18 cellular contexts compared by ENCODE assay signal in genomic region chr14:102057480-102058114, GRCh38. TPM values are rescaled to one million over a fixed set of nuclear protein-coding genes. Genes with fewer than 3 reads are reported as not detected.
DNase-seq lines count a peak whose midpoint lies in the region; ATAC-seq and TF ChIP-seq lines count a peak whose summit lies in the region.
"Had no signal": no experiment of that assay in that cellular context is flagged by ENCODE, and none has a peak within 500 bp of the region (broad histone marks: within the 10 kb centered on the region; RNA-seq: fewer than 3 reads in every experiment).

No MANE protein-coding gene starts in this region.

- H2BK12ac ChIP-seq in H9 (ENCODE audit: insufficient read length, low read depth, low read length), result no peak overlapping the region

- intact Hi-C loops in natural killer cell (cut with micrococcal nuclease) (no loop called here), esophagus squamous epithelium (cut with DNase I) (no loop called here)

- H3K79me2 ChIP-seq in H9 (ENCODE audit: insufficient read depth, low read length), result no peaks in the 10 kb centered on the region

- no peak overlapping the region for H3K18ac ChIP-seq in H9 (ENCODE audit: insufficient read length, low read depth, low read length)

- H3K4me3 ChIP-seq in CD8-positive, alpha-beta memory T cell (ENCODE audit: low read length), result peak overlapping the region; percentile 42
- H3K4me3 ChIP-seq in duodenal mucosa (ENCODE audit: low read depth in 1 of 2, low read length in 2 of 2) (peak overlapping the region in 1 of 2 donors; percentile 32), esophagus squamous epithelium (no peak overlapping the region)
- H3K4me3 ChIP-seq: body of pancreas, thoracic aorta had no signal

- H3K4me1 ChIP-seq in CD8-positive, alpha-beta memory T cell (ENCODE audit: insufficient read depth, low read length), result peaks cover 20% of the 10 kb centered on the region
- H3K4me1 ChIP-seq in H9 (ENCODE audit: insufficient read depth, low read length) (peaks cover 5% of the 10 kb centered on the region; the same call in 1 of the 2 replicates), duodenal mucosa (ENCODE audit: control insufficient read depth in 1 of 2, insufficient read depth in 2 of 2, low read length in 2 of 2) (peaks cover 0 to 6% of the 10 kb centered on the region in 2 donors), esophagus squamous epithelium (peaks cover 0 to 16% (median under 1%) of the 10 kb centered on the region in 3 donors)

- no peaks in the 10 kb centered on the region for H3K9me3 Mint-ChIP-seq in CD8-positive, alpha-beta memory T cell
- H3K9me3 Mint-ChIP-seq in H9 (no peaks in the 10 kb centered on the region; a peak in 1 of 5 replicates), natural killer cell (no peaks in the 10 kb centered on the region)
- H3K9me3 Mint-ChIP-seq: activated naive CD4-positive, alpha-beta T cell treated with anti-CD3 and anti-CD28 coated beads, Interleukin-2, amount 50 U/mL, for 72 hours; activated T-cell treated with anti-CD3 and anti-CD28 coated beads, Interleukin-2, amount 50 U/mL, for 24 hours had no signal

- H3K36me3 ChIP-seq in CD8-positive, alpha-beta memory T cell (ENCODE audit: insufficient read depth, low read length), result no peaks in the 10 kb centered on the region
- peaks cover 3% of the 10 kb centered on the region in 2 donors for H3K36me3 ChIP-seq in duodenal mucosa (ENCODE audit: control insufficient read depth in 1 of 2, insufficient read depth in 2 of 2, low read length in 2 of 2)
- H3K36me3 ChIP-seq in esophagus squamous epithelium, result peaks cover 0 to 16% (median 6%) of the 10 kb centered on the region in 3 donors

- H3K4me3 Mint-ChIP-seq in CD8-positive, alpha-beta memory T cell, result peak overlapping the region; percentile 57 to 94 (median 85)
- peak overlapping the region in 1 of 2 experiments; percentile 56; a peak in 1 of 5 replicates for H3K4me3 Mint-ChIP-seq in H9
- H3K4me3 Mint-ChIP-seq in natural killer cell, result peak overlapping the region; percentile 68
- H3K4me3 Mint-ChIP-seq: activated T-cell treated with anti-CD3 and anti-CD28 coated beads, Interleukin-2, amount 50 U/mL, for 24 hours had no signal

- TF ChIP-seq CTCF in H9 (conservative IDR thresholded peaks at IDR 0.05) (no peak), natural killer cell (IDR thresholded peaks at IDR 0.05) (no peak), esophagus squamous epithelium (IDR thresholded peaks at IDR 0.05) (no peak)

- H4K20me1 ChIP-seq in H9 (ENCODE audit: control insufficient read depth, insufficient read depth, insufficient read length), result peaks cover 4% of the 10 kb centered on the region

- H2BK15ac ChIP-seq in H9 (ENCODE audit: low read depth, low read length), result no peak overlapping the region

- ATAC-seq in natural killer cell, result peak; percentile 33 to 74 (median 70)
- ATAC-seq: body of pancreas, left colon had no signal

- no peak overlapping the region for H3K23ac ChIP-seq in H9 (ENCODE audit: insufficient read length, low read depth, low read length)

- H2BK20ac ChIP-seq in H9 (ENCODE audit: low read depth, low read length, poor library complexity, severe bottlenecking), result no peak overlapping the region

- no peak overlapping the region for H2AFZ ChIP-seq in H9 (ENCODE audit: low read length)

- H3K4me2 ChIP-seq in H9 (ENCODE audit: insufficient read depth, insufficient read length, low read length), result no peak overlapping the region

- no peak overlapping the region for H4K5ac ChIP-seq in H9 (ENCODE audit: insufficient read length, low read depth, low read length)

- CTCF ChIA-PET in CD8-positive, alpha-beta memory T cell (lab: Charles Lee), result no interaction called here

- H3K4me1 Mint-ChIP-seq in CD8-positive, alpha-beta memory T cell, result peaks cover 37 to 44% (median 39%) of the 10 kb centered on the region in 3 donors
- H3K4me1 Mint-ChIP-seq in H9 (peaks cover 34 to 36% of the 10 kb centered on the region in 2 experiments), natural killer cell (peaks cover 20 to 27% of the 10 kb centered on the region in 2 donors)

- no peak overlapping the region for H2AK5ac ChIP-seq in H9 (ENCODE audit: insufficient read length, low read length)

- H3K36me3 Mint-ChIP-seq in CD8-positive, alpha-beta memory T cell, result peaks cover 0 to 11% (median 1%) of the 10 kb centered on the region in 3 donors
- peaks cover 3 to 16% (median 4%) of the 10 kb centered on the region in 3 experiments; a peak in 6 of 7 replicates for H3K36me3 Mint-ChIP-seq in H9 (ENCODE audit: insufficient read depth in 1 of 3, low read depth in 3 of 3)
- no peaks in the 10 kb centered on the region for H3K36me3 Mint-ChIP-seq in natural killer cell

- H3K79me1 ChIP-seq in H9 (ENCODE audit: insufficient read depth, low read depth, low read length, poor library complexity, severe bottlenecking), result no peaks in the 10 kb centered on the region

- H3K14ac ChIP-seq in H9 (ENCODE audit: insufficient read depth, low read length), result no peak overlapping the region

- no peaks in the 10 kb centered on the region for H3K9me3 ChIP-seq in CD8-positive, alpha-beta memory T cell (ENCODE audit: low read length)
- H3K9me3 ChIP-seq in H9 (ENCODE audit: control insufficient read depth, low read depth, low read length), result no peaks in the 10 kb centered on the region
- no peaks in the 10 kb centered on the region for H3K9me3 ChIP-seq in duodenal mucosa (ENCODE audit: control insufficient read depth in 1 of 2, low read length in 2 of 2)
- no peaks in the 10 kb centered on the region for H3K9me3 ChIP-seq in esophagus squamous epithelium
- H3K9me3 ChIP-seq: body of pancreas, thoracic aorta had no signal

- peak overlapping the region in 7 of 8 donors; percentile 17 to 83 (median 69) for H3K27ac Mint-ChIP-seq in CD8-positive, alpha-beta memory T cell
- H3K27ac Mint-ChIP-seq in H9, result peak overlapping the region in 2 of 3 experiments; percentile 51 to 66; a peak in 3 of 7 replicates
- H3K27ac Mint-ChIP-seq in natural killer cell, result peak overlapping the region; percentile 6 to 33
- H3K27ac Mint-ChIP-seq: activated T-cell treated with anti-CD3 and anti-CD28 coated beads, Interleukin-2, amount 50 U/mL, for 24 hours had no signal

- H4K8ac ChIP-seq in H9 (replicated peaks; ENCODE audit: insufficient read length, low read depth, low read length), result no peak overlapping the region

- no peak overlapping the region for H2BK5ac ChIP-seq in H9 (ENCODE audit: insufficient read length, low read length)

- no peak overlapping the region for H2BK120ac ChIP-seq in H9 (ENCODE audit: low read depth, low read length, poor library complexity, severe bottlenecking)

- H3K27me3 ChIP-seq in CD8-positive, alpha-beta memory T cell (ENCODE audit: insufficient read depth, low read length, poor library complexity, severe bottlenecking), result no peaks in the 10 kb centered on the region
- H3K27me3 ChIP-seq in H9 (ENCODE audit: insufficient read depth, low read length) (no peaks in the 10 kb centered on the region), duodenal mucosa (ENCODE audit: control insufficient read depth in 1 of 2, insufficient read depth in 2 of 2, low read length in 2 of 2) (no peaks in the 10 kb centered on the region), esophagus squamous epithelium (no peaks in the 10 kb centered on the region)
- H3K27me3 ChIP-seq: body of pancreas had no signal

- no peaks in the 10 kb centered on the region for H3K23me2 ChIP-seq in H9 (ENCODE audit: insufficient read length, low read depth, low read length, poor library complexity, severe bottlenecking)

- no CpG with 5 or more reads among the region's 10 CpGs for WGBS in H9 (ENCODE audit: extremely low coverage, insufficient read length, low lambda C conversion rate)
- 54 to 62% methylated on average over 7 to 10 of the region's 10 CpGs for WGBS in esophagus squamous epithelium, 2 donors

- POLR2A ChIA-PET in CD8-positive, alpha-beta memory T cell (lab: Charles Lee), result interaction anchor here (1.0 kb wide), 1 partner anchor 17 kb away, joined by 3 read pairs; no protein-coding TSS in a partner anchor

- DNase-seq in CD8-positive, alpha-beta memory T cell, result peak in 4 of 5 donors; percentile 3 to 74 (median 29)
- no peak for DNase-seq in H9
- DNase-seq in natural killer cell, result no peak
- no peak for DNase-seq in NCI-H526 treated with DMSO at 0.1 percent for 48 hours (lab: John Stamatoyannopoulos, UW)
- no peak for DNase-seq in esophagus squamous epithelium (lab: John Stamatoyannopoulos, UW)
- no peak for DNase-seq in amniotic stem cell (lab: John Stamatoyannopoulos, UW)
- DNase-seq: activated CD4-positive, alpha-beta T cell treated with anti-CD3 and anti-CD28 coated beads, Interleukin-2, amount 50 U/mL, for 48 hours; activated T-cell treated with anti-CD3 and anti-CD28 coated beads, Interleukin-2, amount 50 U/mL, for 24 hours; body of pancreas; left colon; midbrain; NCI-H187 treated with DMSO at 0.1 percent for 48 hours; NCI-H226; occipital lobe had no signal

- no peaks in the 10 kb centered on the region for H3K27me3 Mint-ChIP-seq in CD8-positive, alpha-beta memory T cell
- H3K27me3 Mint-ChIP-seq in H9 (ENCODE audit: low read depth), result no peaks in the 10 kb centered on the region
- H3K27me3 Mint-ChIP-seq in natural killer cell (ENCODE audit: low read depth in 2 of 2), result no peaks in the 10 kb centered on the region
- H3K27me3 Mint-ChIP-seq: activated T-cell treated with anti-CD3 and anti-CD28 coated beads, Interleukin-2, amount 50 U/mL, for 24 hours had no signal

- no peak overlapping the region for H3K27ac ChIP-seq in CD8-positive, alpha-beta memory T cell (ENCODE audit: low read depth, low read length)
- no peak overlapping the region for H3K27ac ChIP-seq in H9 (ENCODE audit: insufficient read length, low read depth, low read length)
- peak overlapping the region; percentile 2 for H3K27ac ChIP-seq in duodenal mucosa (ENCODE audit: low read depth, low read length)
- no peak overlapping the region for H3K27ac ChIP-seq in esophagus squamous epithelium
- H3K27ac ChIP-seq: body of pancreas, epithelial cell of prostate, thoracic aorta had no signal

- no peak overlapping the region for H3T11ph ChIP-seq in H9 (ENCODE audit: low read length)

- no peak overlapping the region for H4K91ac ChIP-seq in H9 (ENCODE audit: insufficient read length, low read depth, low read length)

- H3K56ac ChIP-seq in H9 (ENCODE audit: insufficient read length, low read depth, low read length), result no peak overlapping the region

- H3K4ac ChIP-seq in H9 (ENCODE audit: low read depth, low read length), result no peak overlapping the region

- H3K9ac ChIP-seq in H9 (ENCODE audit: extremely low read depth, insufficient read length, low read length) (no peak overlapping the region), duodenal mucosa (ENCODE audit: low read depth in 1 of 2, low read length in 2 of 2) (no peak overlapping the region)

- TF ChIP-seq POLR2A in esophagus squamous epithelium (IDR thresholded peaks at IDR 0.05), result no peak

RNA-seq across cellular contexts. Expression of gene HSP90AA1, which starts 29.2 kb away (rescaled TPM):
- total RNA-seq in CD8-positive, alpha-beta memory T cell, result 1,000 to 10,000 TPM; 1,459 to 1,586 TPM
- polyA plus RNA-seq in CD8-positive, alpha-beta memory T cell, result 579 TPM
- total RNA-seq in H9 (2021), result 953 and 955 TPM in 2 replicates
- 100 to 1,000 TPM; 470 to 665 (median 663) TPM for total RNA-seq in natural killer cell
- total RNA-seq in esophagus squamous epithelium, result 100 to 1,000 TPM; 224 to 950 (median 420) TPM

Comparison
In these comparisons a context has a peak if more than half of its experiments do, and no peak if none do; other contexts are left out.
1. DNase-seq: peak in CD8-positive, alpha-beta memory T cell (4 of 5); none in H9 (single experiment), natural killer cell (single experiment), NCI-H526 treated with DMSO at 0.1 percent for 48 hours (single experiment), esophagus squamous epithelium (single experiment) and amniotic stem cell (single experiment).
2. Peak in every context shown above with its lines, with median percentiles within 50 percentile points of each other: H3K27ac Mint-ChIP-seq.